Comparison of ENCODE assay signal across 8 cellular contexts in genomic region chr11:67483901-67484665, GRCh38. TPM values are rescaled to one million over a fixed set of nuclear protein-coding genes. Genes with fewer than 3 reads are reported as not detected.
DNase-seq lines count a peak whose midpoint lies in the region; ATAC-seq, FAIRE-seq and TF ChIP-seq lines count a peak whose summit lies in the region.

No MANE protein-coding gene starts in this region.

- intact Hi-C loops in GM12878 (cut with micrococcal nuclease; ENCODE audit: unreplicated experiment): loop anchor here (2.0 to 10.0 kb wide), 3 partner anchors 47 to 219 kb away; partner anchors contain the start of genes GRK2 and PTPRCAP

- DNase-seq in BJ (ENCODE audit: low read depth) (no peak), MM.1S (no peak), GM12878 (ENCODE audit: low read depth, low spot score) (no peak), retina (no peak), SIG-M5 treated with dmso at 0.1 percent for 504 hours (lab: John Stamatoyannopoulos, UW; ENCODE audit: unreplicated experiment) (no peak), NCI-H2107 (lab: John Stamatoyannopoulos, UW) (no peak)

- FAIRE-seq in GM12878 (lab: Jason Lieb, UNC): peak; percentile 13

- in situ Hi-C loops in GM12878 (cut with MboI): no loop called here

- H4K20me1 ChIP-seq in MM.1S (ENCODE audit: insufficient read depth, low read length): no peaks in the 10 kb centered on the region
- no peaks in the 10 kb centered on the region for H4K20me1 ChIP-seq in GM12878 (ENCODE audit: control insufficient read depth, insufficient read depth)

- TF ChIP-seq EP300 in GM12878 (IDR thresholded peaks at IDR 0.05; ENCODE audit: borderline replicate concordance in 1 of 2, control insufficient read depth in 1 of 2, low read depth in 2 of 2, low read length in 2 of 2): no peak

- peaks cover 26% of the 10 kb centered on the region for H3K79me2 ChIP-seq in MM.1S (ENCODE audit: low read length)
- peaks cover 33% of the 10 kb centered on the region for H3K79me2 ChIP-seq in GM12878 (ENCODE audit: control insufficient read depth, insufficient read depth, low read length)

- peaks cover 36% of the 10 kb centered on the region for H3K4me1 Mint-ChIP-seq in nephron

- BruUV-seq in GM12878 (replicated peaks; lab: Mats Ljungman, UMichigan): no TSS peak

- H3K27me3 Mint-ChIP-seq in nephron (ENCODE audit: low read depth): peaks cover 2% of the 10 kb centered on the region

- ATAC-seq in GM12878 (peak; percentile 21), HG02610 (IDR thresholded peaks at IDR 0.05; ENCODE audit: unreplicated experiment) (no peak)

- no peaks in the 10 kb centered on the region for H3K27me3 ChIP-seq in BJ (ENCODE audit: control insufficient read depth, insufficient read depth, low read length)
- H3K27me3 ChIP-seq in MM.1S (replicated peaks; ENCODE audit: insufficient read depth, low read length): peaks cover 13% of the 10 kb centered on the region
- H3K27me3 ChIP-seq in GM12878 (replicated peaks in 1 of 2; ENCODE audit: control insufficient read depth in 2 of 2, insufficient read depth in 2 of 2, low read length in 1 of 2): no peaks in the 10 kb centered on the region

- H3K27ac ChIP-seq in MM.1S (ENCODE audit: low read length) (no peak overlapping the region), GM12878 (ENCODE audit: control insufficient read depth, insufficient read depth) (peak overlapping the region; percentile 70)

- no peaks in the 10 kb centered on the region for H3K9me3 Mint-ChIP-seq in nephron

- H2AFZ ChIP-seq in MM.1S (ENCODE audit: low read length) (no peak overlapping the region), GM12878 (ENCODE audit: control insufficient read depth, low read depth, low read length) (no peak overlapping the region)

- 1% methylated on average over 15 of the region's 15 CpGs for WGBS in GM12878 (ENCODE audit: insufficient coverage, insufficient replicate concordance, low lambda C conversion rate, missing lambda C conversion rate)

- H3K4me1 ChIP-seq in MM.1S (ENCODE audit: low read length) (peaks cover 20% of the 10 kb centered on the region), GM12878 (ENCODE audit: control insufficient read depth, insufficient read depth, low read length) (peaks cover 44% of the 10 kb centered on the region)

- SMC1A ChIA-PET in GM12878 (lab: Charles Lee; ENCODE audit: uncharacterized antibody, unreplicated experiment): interaction anchor here (1.0 to 6.2 kb wide), 7 partner anchors 16 to 131 kb away, joined by 3 to 43 read pairs (median 13); partner anchors contain the start of genes PITPNM1, POLD4, PPP1CA and PTPRCAP

- H3K4me3 ChIP-seq in BJ (ENCODE audit: low read depth, low read length): peak overlapping the region; percentile 70
- no peak overlapping the region for H3K4me3 ChIP-seq in MM.1S (ENCODE audit: low read length)
- peak overlapping the region; percentile 67 for H3K4me3 ChIP-seq in GM12878

- TF ChIP-seq POLR2A in GM12878 (IDR thresholded peaks at IDR 0.05; ENCODE audit: low read depth, low read length): peak; percentile 34

- H3K9me3 ChIP-seq in MM.1S (replicated peaks; ENCODE audit: insufficient read depth, low read length) (no peaks in the 10 kb centered on the region), GM12878 (replicated peaks; ENCODE audit: control insufficient read depth, insufficient read depth, low read length) (no peaks in the 10 kb centered on the region)

- POLR2A ChIA-PET in BJ (lab: Charles Lee): no interaction called here
- POLR2A ChIA-PET in GM12878 (lab: Charles Lee): interaction anchor here (0.5 to 6.8 kb wide), 15 partner anchors 15 to 440 kb away, joined by 3 to 112 read pairs (median 5); partner anchors contain the start of genes PITPNM1, POLD4, PPP1CA and PTPRCAP

- TF ChIP-seq RAD21 in GM12878 (IDR thresholded peaks at IDR 0.05; ENCODE audit: insufficient read depth, low read depth, low read length): no peak

- no peaks in the 10 kb centered on the region for H3K9me2 ChIP-seq in MM.1S (replicated peaks; ENCODE audit: insufficient read depth, low read length)

- H3K36me3 ChIP-seq in BJ (ENCODE audit: control insufficient read depth, insufficient read depth, low read length) (peaks cover 5% of the 10 kb centered on the region), MM.1S (replicated peaks; ENCODE audit: insufficient read depth, low read length) (no peaks in the 10 kb centered on the region), GM12878 (ENCODE audit: control insufficient read depth in 2 of 2, insufficient read depth in 2 of 2, low read length in 1 of 2) (peaks cover 0 to 4% of the 10 kb centered on the region in 2 experiments; a peak in 3 of 4 replicates)

- RAD21 ChIA-PET in GM12878 (lab: Charles Lee; ENCODE audit: unreplicated experiment): interaction anchor here (0.6 to 6.9 kb wide), 8 partner anchors 16 to 130 kb away, joined by 3 to 95 read pairs (median 12); partner anchors contain the start of genes PITPNM1, POLD4, PPP1CA and PTPRCAP

- H3K4me3 Mint-ChIP-seq in nephron: peak overlapping the region; percentile 89 to 98 (median 90)

- no peak for TF ChIP-seq CTCF in BJ (IDR thresholded peaks at IDR 0.05; ENCODE audit: insufficient read depth, low read depth, low read length)
- no peak for TF ChIP-seq CTCF in MM.1S (IDR thresholded peaks at IDR 0.05; ENCODE audit: low read length)
- no peak for TF ChIP-seq CTCF in GM12878 (IDR thresholded peaks at IDR 0.05 in 2 of 3, conservative IDR thresholded peaks at IDR 0.05 in 1 of 3; ENCODE audit: control insufficient read depth in 2 of 3, extremely low read depth in 1 of 3, insufficient read depth in 1 of 3, low read depth in 3 of 3, low read length in 3 of 3)
- no peak for TF ChIP-seq CTCF in nephron (IDR thresholded peaks at IDR 0.05; ENCODE audit: unreplicated experiment in 3 of 3)

- peak overlapping the region; percentile 56; the same call in 1 of the 2 replicates for H3K4me2 ChIP-seq in MM.1S (ENCODE audit: low read depth, low read length)
- peak overlapping the region; percentile 80 for H3K4me2 ChIP-seq in GM12878 (ENCODE audit: control insufficient read depth, insufficient read depth)

- H3F3A ChIP-seq in MM.1S (ENCODE audit: insufficient read depth, low read length): no peaks in the 10 kb centered on the region

- H3K9ac ChIP-seq in MM.1S (ENCODE audit: low read length): no peak overlapping the region
- peak overlapping the region; percentile 76 for H3K9ac ChIP-seq in GM12878 (ENCODE audit: control insufficient read depth, insufficient read depth, low read length)

- CTCF ChIA-PET in BJ (lab: Yijun Ruan, JAX): no interaction called here
- CTCF ChIA-PET in GM12878 (lab: Yijun Ruan, JAX): interaction anchor here (0.6 to 6.7 kb wide), 5 partner anchors 21 to 225 kb away, joined by 3 to 37 read pairs (median 9); partner anchors contain the start of genes PITPNM1, PPP1CA, PTPRCAP and TBC1D10C

- H3K27ac Mint-ChIP-seq in nephron: peak overlapping the region; percentile 8 to 92 (median 31)

- H3K36me3 Mint-ChIP-seq in nephron (ENCODE audit: low read depth): peaks cover 21% of the 10 kb centered on the region

RNA-seq across cellular contexts. Expression of gene AIP, which starts 1.3 kb away (rescaled TPM):
- polyA plus RNA-seq in BJ (2011; rRNA removed) (69.9 and 133 TPM in 2 replicates), GM12878 (2011; rRNA removed) (77.2 and 144 TPM in 2 replicates), GM12878 (2014; fragmentation: Illumina TruSeq; extraction: Trizol) (20.7 and 47.5 TPM in 2 replicates), GM12878 (2014; fragmentation: Nextera tagmentation; extraction: Ambion mirVana) (10 to 100 TPM; 12.6 to 29.7 TPM), GM12878 (2014; rRNA removed) (164 and 168 TPM in 2 replicates), GM12878 (2016; fragmentation: Nextera tagmentation; extraction: Ambion mirVana) (100 to 1,000 TPM; 103 to 105 TPM)
- polyA minus RNA-seq in BJ (2011; rRNA and poly(A)+ RNA removed): 34.8 and 51.3 TPM in 2 replicates
- 36.0 and 38.7 TPM in 2 replicates for total RNA-seq in GM12878 (2013; cell fraction: nucleolus; rRNA removed)
- total RNA-seq in GM12878 (2014; rRNA removed) (135 and 139 TPM in 2 replicates), GM12878 (2014; rRNA removed; fragmentation: Illumina TruSeq; extraction: Trizol) (67.2 and 67.6 TPM in 2 replicates), GM12878 (2021) (128 and 129 TPM in 2 replicates)
- 103 TPM for polyA plus RNA-seq in GM12878 (2011; ENCODE audit: low read depth)
- polyA plus RNA-seq in GM12878 (2011; cell fraction: cytosol; rRNA removed): 217 and 298 TPM in 2 replicates
- 166 and 189 TPM in 2 replicates for polyA plus RNA-seq in GM12878 (2011; cell fraction: nucleus; rRNA removed)
- polyA plus RNA-seq in GM12878 (2012): 118 and 132 TPM in 2 replicates
- polyA minus RNA-seq in GM12878 (2011; rRNA and poly(A)+ RNA removed): 109 and 173 TPM in 2 replicates
- polyA minus RNA-seq in GM12878 (2011; cell fraction: cytosol; rRNA and poly(A)+ RNA removed): 53.0 and 57.6 TPM in 2 replicates
- polyA minus RNA-seq in GM12878 (2011; cell fraction: nucleus; rRNA and poly(A)+ RNA removed): 30.3 and 38.4 TPM in 2 replicates

RNA-seq across cellular contexts. Expression of gene TMEM134, which starts 15.0 kb away (rescaled TPM):
- polyA plus RNA-seq in BJ (2011; rRNA removed) (30.6 and 31.7 TPM in 2 replicates), GM12878 (2011; rRNA removed) (10.8 and 25.0 TPM in 2 replicates), GM12878 (2014; fragmentation: Illumina TruSeq; extraction: Trizol) (2.0 and 11.2 TPM in 2 replicates), GM12878 (2014; fragmentation: Nextera tagmentation; extraction: Ambion mirVana) (1 to 10 TPM; 1.6 to 7.0 TPM), GM12878 (2014; rRNA removed) (90.7 and 93.8 TPM in 2 replicates), GM12878 (2016; fragmentation: Nextera tagmentation; extraction: Ambion mirVana) (10 to 100 TPM; 58.9 to 64.3 TPM)
- 6.5 and 6.6 TPM in 2 replicates for polyA minus RNA-seq in BJ (2011; rRNA and poly(A)+ RNA removed)
- 35.2 and 57.3 TPM in 2 replicates for total RNA-seq in GM12878 (2013; cell fraction: nucleolus; rRNA removed)
- total RNA-seq in GM12878 (2014; rRNA removed) (20.0 and 30.5 TPM in 2 replicates), GM12878 (2014; rRNA removed; fragmentation: Illumina TruSeq; extraction: Trizol) (10.6 and 12.0 TPM in 2 replicates), GM12878 (2021) (42.5 and 45.0 TPM in 2 replicates)
- 7.9 TPM for polyA plus RNA-seq in GM12878 (2011; ENCODE audit: low read depth)
- polyA plus RNA-seq in GM12878 (2011; cell fraction: cytosol; rRNA removed): 93.1 and 93.6 TPM in 2 replicates
- polyA plus RNA-seq in GM12878 (2011; cell fraction: nucleus; rRNA removed): 59.5 and 70.8 TPM in 2 replicates
- 43.8 and 59.2 TPM in 2 replicates for polyA plus RNA-seq in GM12878 (2012)
- polyA minus RNA-seq in GM12878 (2011; rRNA and poly(A)+ RNA removed): 3.1 and 14.1 TPM in 2 replicates
- polyA minus RNA-seq in GM12878 (2011; cell fraction: cytosol; rRNA and poly(A)+ RNA removed): 11.1 and 11.8 TPM in 2 replicates
- 8.7 and 14.6 TPM in 2 replicates for polyA minus RNA-seq in GM12878 (2011; cell fraction: nucleus; rRNA and poly(A)+ RNA removed)

RNA-seq across cellular contexts. Expression of gene PITPNM1, which starts 21.1 kb away (rescaled TPM):
- 8.0 and 14.4 TPM in 2 replicates for polyA plus RNA-seq in BJ (2011; rRNA removed)
- 10.0 and 15.3 TPM in 2 replicates for polyA minus RNA-seq in BJ (2011; rRNA and poly(A)+ RNA removed)
- 57.2 and 68.9 TPM in 2 replicates for total RNA-seq in GM12878 (2013; cell fraction: nucleolus; rRNA removed)
- total RNA-seq in GM12878 (2014; rRNA removed): 28.3 and 47.4 TPM in 2 replicates
- 10.5 and 13.7 TPM in 2 replicates for total RNA-seq in GM12878 (2014; rRNA removed; fragmentation: Illumina TruSeq; extraction: Trizol)
- 56.8 and 60.9 TPM in 2 replicates for total RNA-seq in GM12878 (2021)
- polyA plus RNA-seq in GM12878 (2011; ENCODE audit: low read depth): 17.4 TPM
- polyA plus RNA-seq in GM12878 (2011; rRNA removed): 13.7 and 16.9 TPM in 2 replicates
- 18.3 and 31.5 TPM in 2 replicates for polyA plus RNA-seq in GM12878 (2011; cell fraction: cytosol; rRNA removed)
- 105 and 147 TPM in 2 replicates for polyA plus RNA-seq in GM12878 (2011; cell fraction: nucleus; rRNA removed)
- polyA plus RNA-seq in GM12878 (2012): 26.5 and 30.4 TPM in 2 replicates
- 5.8 and 16.1 TPM in 2 replicates for polyA plus RNA-seq in GM12878 (2014; fragmentation: Illumina TruSeq; extraction: Trizol)
- polyA plus RNA-seq in GM12878 (2014; fragmentation: Nextera tagmentation; extraction: Ambion mirVana): under 1 TPM; 0.11 to 0.49 TPM
- polyA plus RNA-seq in GM12878 (2014; rRNA removed): 43.7 and 46.0 TPM in 2 replicates
- 10 to 100 TPM; 15.6 to 19.5 TPM for polyA plus RNA-seq in GM12878 (2016; fragmentation: Nextera tagmentation; extraction: Ambion mirVana)
- polyA minus RNA-seq in GM12878 (2011; rRNA and poly(A)+ RNA removed): 11.9 and 25.0 TPM in 2 replicates
- 11.5 and 19.1 TPM in 2 replicates for polyA minus RNA-seq in GM12878 (2011; cell fraction: cytosol; rRNA and poly(A)+ RNA removed)
- polyA minus RNA-seq in GM12878 (2011; cell fraction: nucleus; rRNA and poly(A)+ RNA removed): 14.1 and 28.2 TPM in 2 replicates

RNA-seq across cellular contexts. Expression of gene CDK2AP2, which starts 23.9 kb away (rescaled TPM):
- polyA plus RNA-seq in BJ (2011; rRNA removed) (15.4 and 30.4 TPM in 2 replicates), GM12878 (2011; rRNA removed) (6.7 and 15.9 TPM in 2 replicates), GM12878 (2014; fragmentation: Illumina TruSeq; extraction: Trizol) (5.8 and 36.3 TPM in 2 replicates), GM12878 (2014; fragmentation: Nextera tagmentation; extraction: Ambion mirVana) (10 to 100 TPM in 1 of 2 experiments, 1 to 10 TPM in 1; 8.0 to 18.0 TPM), GM12878 (2014; rRNA removed) (51.4 and 55.4 TPM in 2 replicates), GM12878 (2016; fragmentation: Nextera tagmentation; extraction: Ambion mirVana) (100 to 1,000 TPM; 150 to 177 TPM)
- 16.6 and 25.4 TPM in 2 replicates for polyA minus RNA-seq in BJ (2011; rRNA and poly(A)+ RNA removed)
- total RNA-seq in GM12878 (2013; cell fraction: nucleolus; rRNA removed): 7.6 and 8.2 TPM in 2 replicates
- total RNA-seq in GM12878 (2014; rRNA removed) (36.2 and 45.5 TPM in 2 replicates), GM12878 (2014; rRNA removed; fragmentation: Illumina TruSeq; extraction: Trizol) (17.2 and 19.2 TPM in 2 replicates), GM12878 (2021) (58.8 and 60.7 TPM in 2 replicates)
- polyA plus RNA-seq in GM12878 (2011; ENCODE audit: low read depth): 22.0 TPM
- 61.6 and 74.5 TPM in 2 replicates for polyA plus RNA-seq in GM12878 (2011; cell fraction: cytosol; rRNA removed)
- 39.1 and 49.9 TPM in 2 replicates for polyA plus RNA-seq in GM12878 (2011; cell fraction: nucleus; rRNA removed)
- 48.2 and 49.0 TPM in 2 replicates for polyA plus RNA-seq in GM12878 (2012)
- 11.6 and 24.7 TPM in 2 replicates for polyA minus RNA-seq in GM12878 (2011; rRNA and poly(A)+ RNA removed)
- 19.1 and 23.9 TPM in 2 replicates for polyA minus RNA-seq in GM12878 (2011; cell fraction: cytosol; rRNA and poly(A)+ RNA removed)
- 20.6 and 28.2 TPM in 2 replicates for polyA minus RNA-seq in GM12878 (2011; cell fraction: nucleus; rRNA and poly(A)+ RNA removed)

RNA-seq across cellular contexts. Expression of gene CABP4, which starts 28.9 kb away (rescaled TPM):
- polyA plus RNA-seq in BJ (2011; rRNA removed) (not detected in 2 replicates), GM12878 (2011; rRNA removed) (0.27 and 0.55 TPM in 2 replicates), GM12878 (2014; fragmentation: Illumina TruSeq; extraction: Trizol) (0.04 and 0.44 TPM in 2 replicates), GM12878 (2014; fragmentation: Nextera tagmentation; extraction: Ambion mirVana) (under 1 TPM; 0.05 to 0.06 TPM), GM12878 (2014; rRNA removed) (0.15 and 0.19 TPM in 2 replicates), GM12878 (2016; fragmentation: Nextera tagmentation; extraction: Ambion mirVana) (under 1 TPM in 1 of 2 experiments, not detected in 1; 0.15 TPM)
- not detected in 2 replicates for polyA minus RNA-seq in BJ (2011; rRNA and poly(A)+ RNA removed)
- total RNA-seq in GM12878 (2013; cell fraction: nucleolus; rRNA removed): 5.1 and 6.4 TPM in 2 replicates
- total RNA-seq in GM12878 (2014; rRNA removed) (not detected in 2 replicates), GM12878 (2014; rRNA removed; fragmentation: Illumina TruSeq; extraction: Trizol) (0.13 and 0.18 TPM in 2 replicates), GM12878 (2021) (0.41 and 0.69 TPM in 2 replicates)
- 0.30 TPM for polyA plus RNA-seq in GM12878 (2011; ENCODE audit: low read depth)
- 0.04 and 0.12 TPM in 2 replicates for polyA plus RNA-seq in GM12878 (2011; cell fraction: cytosol; rRNA removed)
- polyA plus RNA-seq in GM12878 (2011; cell fraction: nucleus; rRNA removed): 0.79 and 0.94 TPM in 2 replicates
- 0.51 and 0.84 TPM in 2 replicates for polyA plus RNA-seq in GM12878 (2012)
- not detected in 2 replicates for polyA minus RNA-seq in GM12878 (2011; rRNA and poly(A)+ RNA removed)
- polyA minus RNA-seq in GM12878 (2011; cell fraction: cytosol; rRNA and poly(A)+ RNA removed): not detected in 2 replicates
- polyA minus RNA-seq in GM12878 (2011; cell fraction: nucleus; rRNA and poly(A)+ RNA removed): 0.29 TPM in 1 of 2 replicates, not detected in the other
